In the genomic region with DNA sequence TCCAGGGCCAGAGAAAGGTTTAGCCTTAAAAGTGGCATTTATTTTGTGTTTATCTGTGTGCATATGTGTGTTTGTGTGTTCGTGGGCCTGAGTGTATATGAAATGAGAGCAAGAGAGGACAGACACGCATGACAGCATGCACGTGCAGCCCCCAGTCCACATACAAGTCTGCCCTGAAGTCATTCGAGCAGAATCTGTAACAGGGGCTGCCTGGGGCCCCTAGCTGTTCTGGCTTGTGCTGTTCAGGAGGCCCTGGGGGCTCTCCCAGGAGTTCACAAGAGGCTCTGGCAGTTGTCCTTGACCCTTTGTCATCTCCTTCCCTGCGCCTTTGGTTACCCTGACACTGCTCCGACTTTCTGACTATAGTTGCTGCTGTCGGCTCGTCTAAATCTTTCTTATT, we compare ENCODE assay signal across 9 cellular contexts. TPM values are rescaled to one million over a fixed set of nuclear protein-coding genes. Genes with fewer than 3 reads are reported as not detected.
DNase-seq lines count a peak whose midpoint lies in the region; ATAC-seq and TF ChIP-seq lines count a peak whose summit lies in the region.
"Had no signal": no experiment of that assay in that cellular context is flagged by ENCODE, and none has a peak within 500 bp of the region (broad histone marks: within the 10 kb centered on the region; RNA-seq: fewer than 3 reads in every experiment).

No MANE protein-coding gene starts in this region.

- 58% methylated on average over 8 of the region's 8 CpGs for WGBS in suprapubic skin

- H4K20me1 ChIP-seq in Karpas-422 (ENCODE audit: insufficient read depth, low read depth, low read length) = peaks cover 6% of the 10 kb centered on the region; the same call in 1 of the 2 replicates

- H3K36me3 ChIP-seq in Karpas-422 (ENCODE audit: insufficient read depth, low read length) (no peaks in the 10 kb centered on the region), suprapubic skin (no peaks in the 10 kb centered on the region)

- H3K27ac ChIP-seq in Karpas-422 (ENCODE audit: low read length) = peak overlapping the region; percentile 84
- H3K27ac ChIP-seq in suprapubic skin = peak overlapping the region; percentile 62

- peaks cover 34% of the 10 kb centered on the region for H3K4me1 Mint-ChIP-seq in MCF 10A (ENCODE audit: insufficient read depth, unreplicated experiment)
- H3K4me1 Mint-ChIP-seq in memory B cell = peaks cover 61% of the 10 kb centered on the region

- BruUV-seq in MCF 10A (replicated peaks; lab: Mats Ljungman, UMichigan) = no TSS peak

- TF ChIP-seq POLR2A in suprapubic skin (IDR thresholded peaks at IDR 0.05) = no peak

- H3K4me1 ChIP-seq in Karpas-422 (ENCODE audit: low read length) (peaks cover 57% of the 10 kb centered on the region), suprapubic skin (peaks cover 51% of the 10 kb centered on the region)

- peak overlapping the region; percentile 43 for H3K27ac Mint-ChIP-seq in MCF 10A (ENCODE audit: low read depth, unreplicated experiment)
- peak overlapping the region; percentile 88 for H3K27ac Mint-ChIP-seq in memory B cell

- H3K4me2 ChIP-seq in Karpas-422 (ENCODE audit: low read depth, low read length, poor library complexity, severe bottlenecking) = peak overlapping the region; percentile 75

- H3K9me3 Mint-ChIP-seq in MCF 10A (ENCODE audit: unreplicated experiment) (no peaks in the 10 kb centered on the region), memory B cell (no peaks in the 10 kb centered on the region)

- intact Hi-C loops in MCF 10A (cut with micrococcal nuclease) = no loop called here

- POLR2A ChIA-PET in MCF 10A (lab: Yijun Ruan, JAX) = interaction anchor here (1.0 to 3.2 kb wide), 4 partner anchors 7 to 58 kb away, joined by 3 to 23 read pairs (median 14); no protein-coding TSS in a partner anchor

- H3K4me3 ChIP-seq in Karpas-422 (ENCODE audit: low read length) (peak overlapping the region; percentile 53; the same call in 1 of the 2 replicates), suprapubic skin (peak overlapping the region; percentile 31)

- DNase-seq in Karpas-422 (no peak), MCF 10A (ENCODE audit: unreplicated experiment) (no peak), memory B cell (ENCODE audit: low spot score in 2 of 2) (no peak), suprapubic skin (ENCODE audit: low spot score in 2 of 2) (no peak), NCI-H1930 (lab: John Stamatoyannopoulos, UW) (no peak), GDM1 (lab: John Stamatoyannopoulos, UW) (no peak)
- DNase-seq: activated T-cell treated with anti-CD3 and anti-CD28 coated beads, Interleukin-2, amount 50 U/mL, for 1 hour had no signal

- H3K4me3 Mint-ChIP-seq in MCF 10A (ENCODE audit: unreplicated experiment) (peak overlapping the region; percentile 50), memory B cell (peak overlapping the region; percentile 77)

- H3K9me3 ChIP-seq in Karpas-422 (ENCODE audit: low read length) = no peaks in the 10 kb centered on the region
- no peaks in the 10 kb centered on the region for H3K9me3 ChIP-seq in suprapubic skin

- TF ChIP-seq EP300 in suprapubic skin (IDR thresholded peaks at IDR 0.05) = no peak

- H3K27me3 ChIP-seq in Karpas-422 (ENCODE audit: low read length) (no peaks in the 10 kb centered on the region), suprapubic skin (no peaks in the 10 kb centered on the region)

- CTCF ChIA-PET in MCF 10A (lab: Yijun Ruan, JAX) = interaction anchor here (0.6 to 1.1 kb wide), 5 partner anchors 17 to 178 kb away, joined by 3 to 4 read pairs (median 4); no protein-coding TSS in a partner anchor

- no peak overlapping the region for H2AFZ ChIP-seq in Karpas-422 (ENCODE audit: low read length)

- no peaks in the 10 kb centered on the region for H3K27me3 Mint-ChIP-seq in MCF 10A (ENCODE audit: insufficient read depth, unreplicated experiment)
- H3K27me3 Mint-ChIP-seq in memory B cell = no peaks in the 10 kb centered on the region

- H3K9ac ChIP-seq in Karpas-422 (ENCODE audit: low read length) = peak overlapping the region; percentile 55

- ATAC-seq in memory B cell (ENCODE audit: low read depth) (no peak), HG02610 (IDR thresholded peaks at IDR 0.05; ENCODE audit: unreplicated experiment) (no peak), HG02938 (IDR thresholded peaks at IDR 0.05; ENCODE audit: unreplicated experiment) (no peak)

- no peak for TF ChIP-seq CTCF in MCF 10A (IDR thresholded peaks at IDR 0.05; ENCODE audit: unreplicated experiment)
- no peak for TF ChIP-seq CTCF in suprapubic skin (IDR thresholded peaks at IDR 0.05)

- H3K79me2 ChIP-seq in Karpas-422 (ENCODE audit: low read length) = peaks cover 98% of the 10 kb centered on the region

- no peaks in the 10 kb centered on the region for H3K9me2 ChIP-seq in Karpas-422 (replicated peaks; ENCODE audit: insufficient read depth, low read length)

- H3K36me3 Mint-ChIP-seq in MCF 10A (ENCODE audit: insufficient read depth, unreplicated experiment) (peaks cover 6% of the 10 kb centered on the region), memory B cell (peaks cover 5% of the 10 kb centered on the region)

RNA-seq across cellular contexts. Expression of a gene that starts 18.2 kb away (rescaled TPM):
- total RNA-seq in Karpas-422 (2014; rRNA removed; shearing (Covaris generic); ENCODE audit: low replicate concordance) = 72.8 and 115 TPM in 2 replicates
- total RNA-seq in MCF 10A (2022) (32.8 and 33.2 TPM in 2 replicates), suprapubic skin (100 to 1,000 TPM in 1 of 4 donors, 10 to 100 TPM in 3; 78.3 to 214 (median 86.4) TPM)
